ENCODE assay signal across 8 cellular contexts in the genomic region with DNA sequence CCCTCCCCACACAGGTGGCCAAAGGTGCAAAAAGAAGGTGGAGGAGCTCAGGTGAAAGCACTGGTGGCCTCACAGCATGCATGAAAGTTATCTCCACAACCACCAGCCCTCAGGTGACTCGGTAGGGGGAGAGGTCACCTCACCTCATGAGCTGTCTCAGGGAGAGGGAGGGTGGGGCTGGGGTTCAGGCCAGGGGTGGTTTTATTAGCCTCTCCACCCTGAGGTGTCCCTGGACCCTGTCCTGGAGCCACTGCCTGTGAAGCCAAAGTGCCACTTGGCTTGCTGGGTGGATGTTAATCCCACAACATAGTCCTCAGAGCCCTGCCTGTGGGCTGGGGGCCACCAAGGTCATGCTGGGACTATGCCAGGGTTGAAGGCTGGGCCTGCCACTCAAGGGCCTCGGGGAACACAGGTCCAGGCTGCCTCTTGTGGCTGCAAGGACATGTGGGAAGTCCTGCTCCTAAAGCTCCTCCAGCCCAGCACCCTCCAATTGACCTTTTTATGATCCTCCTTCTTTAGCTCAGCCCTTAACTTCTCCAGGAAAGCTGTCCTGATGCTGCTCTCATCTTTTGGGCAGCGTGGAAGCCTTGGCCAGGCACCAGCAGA.
A peak's percentile ranks its signal among the peaks of the same experiment; 100 is the strongest.
DNase-seq lines count a peak whose midpoint lies in the region; ATAC-seq, FAIRE-seq and TF ChIP-seq lines count a peak whose summit lies in the region.
"Not testable (repeated sequence)": the region's sequence is repeated elsewhere in the genome, so short reads cannot be mapped to it uniquely, and the experiment has no call there.

No MANE protein-coding gene starts in this region.

- no CpG with 5 or more reads among the region's 3 CpGs for WGBS in body of pancreas, 2 donors
- no CpG with 5 or more reads among the region's 3 CpGs for WGBS in lung, 2 donors
- no CpG with 5 or more reads among the region's 3 CpGs for WGBS in small intestine, 3 donors

- not testable (repeated sequence) for TF ChIP-seq RAD21 in HCT116 (IDR thresholded peaks at IDR 0.05; ENCODE audit: low read depth)

- RAD21 ChIA-PET in HCT116 (lab: Charles Lee; ENCODE audit: low non-redundant PET in 1 of 2, low total read pairs in 2 of 2, uncharacterized antibody in 2 of 2, unreplicated experiment in 2 of 2): not testable (repeated sequence)

- not testable (repeated sequence) for H3K4me3 ChIP-seq in HCT116 (replicated peaks in 1 of 2; ENCODE audit: low read depth in 1 of 2, low read length in 2 of 2); RWPE2 (ENCODE audit: severe bottlenecking); body of pancreas; lung; small intestine (ENCODE audit: low read depth in 1 of 2, low read length in 2 of 2)

- peak; percentile 75 for ATAC-seq in HCT116
- peak; percentile 43; the same call in 1 of the 3 replicates for ATAC-seq in RWPE2 (ENCODE audit: low read depth)
- ATAC-seq in body of pancreas: peak; percentile 85
- ATAC-seq in esophagus mucosa: peak; percentile 17
- peak; percentile 61 for ATAC-seq in left lobe of liver
- ATAC-seq in lung (ENCODE audit: insufficient read depth, low FRiP score): peak; percentile 71

- not testable (repeated sequence) for TF ChIP-seq POLR2A in GM12891 (IDR thresholded peaks at IDR 0.05; ENCODE audit: low read depth, low read length); HCT116 (IDR thresholded peaks at IDR 0.05; ENCODE audit: borderline replicate concordance, extremely low read depth, insufficient read depth, insufficient read length); body of pancreas (IDR thresholded peaks at IDR 0.05)

- H3K27me3 ChIP-seq in HCT116 (ENCODE audit: insufficient read depth, low read length); RWPE2 (ENCODE audit: insufficient read depth, poor library complexity, severe bottlenecking); body of pancreas; lung (ENCODE audit: control insufficient read depth, insufficient read depth); small intestine (ENCODE audit: control insufficient read depth in 2 of 2, insufficient read depth in 2 of 2, low read length in 2 of 2): not testable (repeated sequence)

- CTCF ChIA-PET in HCT116 (lab: Charles Lee): not testable (repeated sequence)

- H2AFZ ChIP-seq in HCT116 (ENCODE audit: low read depth, low read length, poor library complexity, severe bottlenecking): not testable (repeated sequence)

- H3K27ac ChIP-seq in HCT116 (ENCODE audit: low read depth, low read length); RWPE2 (ENCODE audit: poor library complexity, severe bottlenecking); body of pancreas; lung (ENCODE audit: low read depth in 1 of 2, low read length in 1 of 2); small intestine (ENCODE audit: low read depth in 1 of 2, low read length in 1 of 2): not testable (repeated sequence)

- intact Hi-C loops in HCT116 (cut with micrococcal nuclease); body of pancreas (cut with DNase I): not testable (repeated sequence)

- H3K4me2 ChIP-seq in HCT116 (ENCODE audit: low read length): not testable (repeated sequence)

- POLR2A ChIA-PET in HCT116 (lab: Charles Lee): not testable (repeated sequence)

- not testable (repeated sequence) for BruUV-seq in HCT116 (replicated peaks; lab: Mats Ljungman, UMichigan)

- not testable (repeated sequence) for H3K9ac ChIP-seq in HCT116 (ENCODE audit: low read length)

- not testable (repeated sequence) for H3K9me3 ChIP-seq in HCT116 (ENCODE audit: control insufficient read depth in 1 of 2, insufficient read depth in 1 of 2, low read depth in 1 of 2, low read length in 2 of 2); RWPE2 (ENCODE audit: severe bottlenecking); body of pancreas; lung (ENCODE audit: control insufficient read depth in 2 of 2, insufficient read depth in 1 of 2, low read length in 1 of 2); small intestine (ENCODE audit: control insufficient read depth, low read depth)

- not testable (repeated sequence) for H3K4me1 ChIP-seq in HCT116 (ENCODE audit: control insufficient read depth in 1 of 2, insufficient read depth in 2 of 2, low read length in 2 of 2); RWPE2 (ENCODE audit: insufficient read depth, poor library complexity, severe bottlenecking); body of pancreas; lung (ENCODE audit: control insufficient read depth in 2 of 2, insufficient read depth in 2 of 2, low read length in 2 of 2); small intestine (ENCODE audit: control insufficient read depth in 2 of 2, insufficient read depth in 1 of 2, low read depth in 1 of 2, low read length in 1 of 2)

- not testable (repeated sequence) for H3K79me2 ChIP-seq in HCT116 (ENCODE audit: insufficient read depth, low read length)

- peak; percentile 43 for FAIRE-seq in GM12891 (lab: Jason Lieb, UNC)
- peak; percentile 41 for FAIRE-seq in small intestine (lab: Jason Lieb, UNC)

- H3K36me3 ChIP-seq in HCT116 (ENCODE audit: control insufficient read depth in 1 of 2, insufficient read depth in 2 of 2, low read length in 2 of 2); RWPE2 (ENCODE audit: low read depth); body of pancreas (replicated peaks in 1 of 2; ENCODE audit: insufficient read depth in 1 of 2, low read depth in 2 of 2); lung (ENCODE audit: control insufficient read depth in 2 of 2, insufficient read depth in 2 of 2, low read length in 2 of 2); small intestine (ENCODE audit: control insufficient read depth in 2 of 2, insufficient read depth in 2 of 2, low read length in 2 of 2): not testable (repeated sequence)

- not testable (repeated sequence) for DNase-seq in GM12891 (ENCODE audit: insufficient read length, low spot score); HCT116 (ENCODE audit: low read depth, low spot score); RWPE2 (ENCODE audit: low spot score); body of pancreas; left lobe of liver (ENCODE audit: low spot score); lung (ENCODE audit: low spot score); small intestine

- not testable (repeated sequence) for H3K9me2 ChIP-seq in HCT116 (ENCODE audit: insufficient read depth)

- not testable (repeated sequence) for TF ChIP-seq CTCF in HCT116 (IDR thresholded peaks at IDR 0.05 in 2 of 3, conservative IDR thresholded peaks at IDR 0.05 in 1 of 3; ENCODE audit: borderline replicate concordance in 1 of 3, insufficient read depth in 1 of 3, low read depth in 2 of 3, low read length in 2 of 3); RWPE2 (IDR thresholded peaks at IDR 0.05; ENCODE audit: poor library complexity, severe bottlenecking); body of pancreas (IDR thresholded peaks at IDR 0.05); lung (IDR thresholded peaks at IDR 0.05; ENCODE audit: control extremely low read depth, extremely low read depth)

- H4K20me1 ChIP-seq in HCT116 (ENCODE audit: insufficient read depth): not testable (repeated sequence)

Comparison
In these comparisons a context has a peak if more than half of its experiments do, and no peak if none do; other contexts are left out.
1. ATAC-seq: peak in every context shown above with its lines; median percentile 85 in body of pancreas; 75 in HCT116; 71 in lung; 61 in left lobe of liver; 43 in RWPE2; 17 in esophagus mucosa.